10 cellular contexts compared by ENCODE assay signal in the genomic region with DNA sequence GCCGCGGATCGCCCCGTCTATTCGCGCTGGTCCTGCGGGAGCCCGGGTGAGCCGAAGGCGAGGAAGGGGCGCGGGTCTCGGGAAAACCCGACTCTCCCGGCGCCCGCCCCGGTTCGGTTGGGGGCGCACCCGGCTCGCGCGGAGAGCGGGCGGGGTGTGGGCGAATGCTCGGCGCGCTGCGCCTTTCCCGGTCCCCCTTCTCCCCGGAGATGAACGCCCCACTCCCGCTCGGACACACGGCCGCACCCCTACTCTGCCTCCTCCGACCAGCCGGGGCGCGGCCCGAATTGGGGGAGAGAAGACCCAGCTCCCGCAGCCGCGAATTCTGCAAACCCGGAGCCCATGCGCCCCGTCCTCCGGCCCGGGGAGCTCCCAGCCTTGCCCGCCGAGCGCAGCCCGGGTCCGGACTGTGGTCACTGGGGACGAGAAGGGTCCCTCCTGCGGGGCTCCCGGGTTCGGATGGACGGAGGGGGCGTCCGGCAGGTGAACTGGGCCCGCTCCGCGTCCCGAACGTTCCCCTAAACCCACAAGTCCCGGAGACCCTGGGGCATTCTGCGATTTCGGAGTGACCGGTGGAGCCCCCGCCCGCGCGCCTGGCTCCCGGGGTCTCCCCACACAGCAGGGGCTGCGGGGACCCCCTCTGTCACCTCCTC. TPM values are rescaled to one million over a fixed set of nuclear protein-coding genes. Genes with fewer than 3 reads are reported as not detected.
DNase-seq lines count a peak whose midpoint lies in the region; ATAC-seq, FAIRE-seq and TF ChIP-seq lines count a peak whose summit lies in the region.
"Had no signal": no experiment of that assay in that cellular context is flagged by ENCODE, and none has a peak within 500 bp of the region (broad histone marks: within the 10 kb centered on the region; RNA-seq: fewer than 3 reads in every experiment).

No MANE protein-coding gene starts in this region.

- no peak overlapping the region for H3K27ac Mint-ChIP-seq in activated CD4-positive, alpha-beta T cell treated with anti-CD3 and anti-CD28 coated beads for 36 hours
- no peak overlapping the region for H3K27ac Mint-ChIP-seq in activated CD4-positive, alpha-beta T cell treated with anti-CD3 and anti-CD28 coated beads, Interleukin-2, amount 10 ng/mL, durations not matched to agents 24 days and 14 days

- peaks cover 11% of the 10 kb centered on the region for H3K4me1 Mint-ChIP-seq in activated CD4-positive, alpha-beta T cell treated with anti-CD3 and anti-CD28 coated beads for 36 hours
- peaks cover 6% of the 10 kb centered on the region for H3K4me1 Mint-ChIP-seq in activated CD4-positive, alpha-beta T cell treated with anti-CD3 and anti-CD28 coated beads, Interleukin-2, amount 10 ng/mL, durations not matched to agents 24 days and 14 days

- DNase-seq in DMS 273 (lab: John Stamatoyannopoulos, UW; ENCODE audit: unreplicated experiment) (peak; percentile 43), DMS 273 treated with DMSO at 0.1 percent for 48 hours (lab: John Stamatoyannopoulos, UW) (no peak), cardiac fibroblast (ENCODE audit: low read depth in 2 of 2) (peak in 1 of 2 donors; percentile 5), HepG2 (ENCODE audit: low spot score) (no peak), smooth muscle cell (lab: John Stamatoyannopoulos, UW; ENCODE audit: unreplicated experiment) (no peak)
- no peak for DNase-seq in activated CD4-positive, alpha-beta T cell treated with anti-CD3 and anti-CD28 coated beads for 36 hours
- no peak for DNase-seq in activated CD4-positive, alpha-beta T cell treated with anti-CD3 and anti-CD28 coated beads, Interleukin-2, amount 10 ng/mL, durations not matched to agents 24 days and 14 days
- DNase-seq in activated CD8-positive, alpha-beta memory T cell treated with anti-CD3 and anti-CD28 coated beads, Interleukin-2, amount 50 U/mL, for 4 hours = no peak

- POLR2A ChIA-PET in HepG2 (lab: Yijun Ruan, JAX) = no interaction called here
- POLR2A ChIA-PET in activated CD4-positive, alpha-beta T cell treated with anti-CD3 and anti-CD28 coated beads for 36 hours (lab: Charles Lee) = interaction anchor here (0.7 kb wide), 1 partner anchor 396 kb away, joined by 4 read pairs; no protein-coding TSS in a partner anchor

- no peaks in the 10 kb centered on the region for H3F3A ChIP-seq in smooth muscle cell (ENCODE audit: low read depth)

- no peaks in the 10 kb centered on the region for H3K36me3 Mint-ChIP-seq in activated CD4-positive, alpha-beta T cell treated with anti-CD3 and anti-CD28 coated beads for 36 hours (ENCODE audit: low read depth)
- peaks cover 2% of the 10 kb centered on the region for H3K36me3 Mint-ChIP-seq in activated CD4-positive, alpha-beta T cell treated with anti-CD3 and anti-CD28 coated beads, Interleukin-2, amount 10 ng/mL, durations not matched to agents 24 days and 14 days (ENCODE audit: low read depth)

- TF ChIP-seq EP300 in HepG2 (IDR thresholded peaks at IDR 0.05; ENCODE audit: low read depth in 2 of 2, low read length in 2 of 2) (no peak), HepG2 (CRISPR knock-in tag; IDR thresholded peaks at IDR 0.05; ENCODE audit: borderline replicate concordance) (no peak)

- in situ Hi-C loops in HepG2 (cut with HindIII; ENCODE audit: extremely low pct_ligation_motif_present, low pct_unique_long_range_greater_than_20kb) = no loop called here

- H3K27ac ChIP-seq in HepG2 (ENCODE audit: extremely low read length, insufficient read depth, low read length) (no peak overlapping the region), smooth muscle cell (ENCODE audit: low read depth) (no peak overlapping the region)
- H3K27ac ChIP-seq: 22Rv1 had no signal

- no peak overlapping the region for H3K4me3 Mint-ChIP-seq in activated CD4-positive, alpha-beta T cell treated with anti-CD3 and anti-CD28 coated beads for 36 hours
- no peak overlapping the region for H3K4me3 Mint-ChIP-seq in activated CD4-positive, alpha-beta T cell treated with anti-CD3 and anti-CD28 coated beads, Interleukin-2, amount 10 ng/mL, durations not matched to agents 24 days and 14 days

- ATAC-seq in HepG2 = no peak
- ATAC-seq in activated CD4-positive, alpha-beta T cell treated with anti-CD3 and anti-CD28 coated beads for 36 hours = no peak

- H3K9me3 Mint-ChIP-seq in activated CD4-positive, alpha-beta T cell treated with anti-CD3 and anti-CD28 coated beads for 36 hours (ENCODE audit: low read depth) = no peaks in the 10 kb centered on the region
- no peaks in the 10 kb centered on the region for H3K9me3 Mint-ChIP-seq in activated CD4-positive, alpha-beta T cell treated with anti-CD3 and anti-CD28 coated beads, Interleukin-2, amount 10 ng/mL, durations not matched to agents 24 days and 14 days

- no peak overlapping the region for H2AFZ ChIP-seq in HepG2 (ENCODE audit: low read length)
- H2AFZ ChIP-seq in smooth muscle cell (ENCODE audit: low read depth) = no peak overlapping the region

- peak overlapping the region; percentile 58 to 70 for H3K4me3 ChIP-seq in cardiac fibroblast (replicated peaks in 1 of 2; ENCODE audit: low read depth in 2 of 2, low read length in 2 of 2)
- H3K4me3 ChIP-seq in HepG2 (replicated peaks in 1 of 3; ENCODE audit: insufficient read depth in 1 of 3, low read depth in 2 of 3, low read length in 3 of 3) = no peak overlapping the region; a peak in 1 of 6 replicates
- H3K4me3 ChIP-seq in smooth muscle cell = peak overlapping the region; percentile 40

- no peak for TF ChIP-seq CTCF in cardiac fibroblast (IDR thresholded peaks at IDR 0.05; ENCODE audit: low read depth, low read length)
- no peak for TF ChIP-seq CTCF in HepG2 (CRISPR knock-in tag; IDR thresholded peaks at IDR 0.05)
- no peak for TF ChIP-seq CTCF in smooth muscle cell (IDR thresholded peaks at IDR 0.05; ENCODE audit: borderline replicate concordance, insufficient read depth, poor library complexity, severe bottlenecking)

- no peaks in the 10 kb centered on the region for H3K36me3 ChIP-seq in HepG2 (replicated peaks in 1 of 2; ENCODE audit: control insufficient read depth in 1 of 2, insufficient read depth in 2 of 2, low read length in 2 of 2)
- no peaks in the 10 kb centered on the region for H3K36me3 ChIP-seq in smooth muscle cell (ENCODE audit: low read depth)

- H3K4me2 ChIP-seq in HepG2 (ENCODE audit: low read depth, low read length) (no peak overlapping the region), smooth muscle cell (peak overlapping the region; percentile 84)

- 55% methylated on average over 23 of the region's 78 CpGs for WGBS in HepG2 (ENCODE audit: low lambda C conversion rate)
- WGBS in smooth muscle cell (ENCODE audit: low lambda C conversion rate) = 4% methylated on average over 44 of the region's 78 CpGs

- CTCF ChIA-PET in HepG2 (lab: Yijun Ruan, JAX; ENCODE audit: low intra/inter-chr PET ratio, low total read pairs) = no interaction called here
- CTCF ChIA-PET in activated CD4-positive, alpha-beta T cell treated with anti-CD3 and anti-CD28 coated beads for 36 hours (lab: Charles Lee) = no interaction called here

- H3K9me3 ChIP-seq in HepG2 (ENCODE audit: low read length) = no peaks in the 10 kb centered on the region
- no peaks in the 10 kb centered on the region for H3K9me3 ChIP-seq in smooth muscle cell (replicated peaks; ENCODE audit: low read depth)

- peaks cover 30% of the 10 kb centered on the region for H3K27me3 Mint-ChIP-seq in activated CD4-positive, alpha-beta T cell treated with anti-CD3 and anti-CD28 coated beads for 36 hours
- peaks cover 36% of the 10 kb centered on the region for H3K27me3 Mint-ChIP-seq in activated CD4-positive, alpha-beta T cell treated with anti-CD3 and anti-CD28 coated beads, Interleukin-2, amount 10 ng/mL, durations not matched to agents 24 days and 14 days

- no peak for FAIRE-seq in HepG2 (lab: Jason Lieb, UNC)
- FAIRE-seq: TTC549 had no signal

- H3K27me3 ChIP-seq in HepG2 (ENCODE audit: control insufficient read depth in 1 of 2, insufficient read depth in 2 of 2, low read length in 2 of 2) (peaks cover 2 to 65% of the 10 kb centered on the region in 2 experiments; a peak in 4 of 5 replicates), smooth muscle cell (ENCODE audit: low read depth) (peaks cover 51% of the 10 kb centered on the region)

- H3K4me1 ChIP-seq in HepG2 (ENCODE audit: insufficient read depth, low read length) (peaks cover 33% of the 10 kb centered on the region), smooth muscle cell (ENCODE audit: low read depth) (peaks cover 10% of the 10 kb centered on the region)

- H3K79me2 ChIP-seq in HepG2 (ENCODE audit: insufficient read depth, low read length) (no peaks in the 10 kb centered on the region), smooth muscle cell (ENCODE audit: low read depth) (no peaks in the 10 kb centered on the region)

- BruUV-seq in HepG2 (replicated peaks; lab: Mats Ljungman, UMichigan) = no TSS peak

- TF ChIP-seq POLR2A in HepG2 (IDR thresholded peaks at IDR 0.05; ENCODE audit: insufficient read depth in 1 of 2, low read depth in 2 of 2, low read length in 2 of 2) = no peak

- H4K20me1 ChIP-seq in HepG2 (ENCODE audit: insufficient read depth, low read length) = no peaks in the 10 kb centered on the region
- H4K20me1 ChIP-seq in smooth muscle cell (ENCODE audit: low read depth) = no peaks in the 10 kb centered on the region

- TF ChIP-seq RAD21 in HepG2 (CRISPR knock-in tag; IDR thresholded peaks at IDR 0.05) = no peak

- intact Hi-C loops in HepG2 (cut with micrococcal nuclease; ENCODE audit: unreplicated experiment) = no loop called here
- intact Hi-C loops in activated CD4-positive, alpha-beta T cell treated with anti-CD3 and anti-CD28 coated beads for 36 hours (cut with DNase I, micrococcal nuclease) = loop anchor here (5.0 to 10.0 kb wide), 3 partner anchors 164 to 359 kb away; partner anchors contain the start of gene HSBP1L1 (in 1 of the 2)
- intact Hi-C loops in activated CD4-positive, alpha-beta T cell treated with anti-CD3 and anti-CD28 coated beads, Interleukin-2, amount 10 ng/mL, durations not matched to agents 24 days and 14 days (cut with micrococcal nuclease) = no loop called here

- H3K9ac ChIP-seq in HepG2 (ENCODE audit: insufficient read depth, low read depth, low read length) = no peak overlapping the region
- H3K9ac ChIP-seq in smooth muscle cell (ENCODE audit: low read depth) = no peak overlapping the region

RNA-seq across cellular contexts. Expression of gene KCNG2, which starts 0.7 kb away (rescaled TPM):
- total RNA-seq in HepG2 (2016; rRNA removed; fragmentation: Illumina TruSeq; extraction: Trizol) (not detected in 2 replicates), smooth muscle cell (not detected in 2 replicates)
- not detected in 2 replicates for total RNA-seq in HepG2 (2016; cell fraction: cytosol; rRNA removed; fragmentation: Illumina TruSeq; extraction: Trizol; ENCODE audit: low read depth)
- not detected in 2 replicates for total RNA-seq in HepG2 (2016; cell fraction: insoluble cytoplasmic fraction; rRNA removed; fragmentation: Illumina TruSeq; extraction: Trizol)
- total RNA-seq in HepG2 (2016; cell fraction: membrane; rRNA removed; fragmentation: Illumina TruSeq; extraction: Trizol) = not detected in 2 replicates
- total RNA-seq in HepG2 (2016; cell fraction: nucleus; rRNA removed; fragmentation: Illumina TruSeq; extraction: Trizol) = not detected in 2 replicates
- polyA plus RNA-seq in HepG2 (2011; rRNA removed) (not detected in 2 replicates), smooth muscle cell (0.17 and 0.34 TPM in 2 replicates)
- polyA plus RNA-seq in HepG2 (2011; cell fraction: cytosol; rRNA removed) = not detected in 2 replicates
- polyA plus RNA-seq in HepG2 (2011; cell fraction: nucleus; rRNA removed) = 0.14 TPM in 1 of 2 replicates, not detected in the other
- 0.13 and 0.20 TPM in 2 replicates for polyA plus RNA-seq in HepG2 (2012)
- not detected in 2 replicates for polyA plus RNA-seq in HepG2 (2016; cell fraction: cytosol; fragmentation: Illumina TruSeq; extraction: Trizol; ENCODE audit: low read depth)
- polyA plus RNA-seq in HepG2 (2016; cell fraction: insoluble cytoplasmic fraction; fragmentation: Illumina TruSeq; extraction: Trizol; ENCODE audit: low read depth) = not detected in 2 replicates
- polyA plus RNA-seq in HepG2 (2016; cell fraction: membrane; fragmentation: Illumina TruSeq; extraction: Trizol; ENCODE audit: low read depth) = not detected in 2 replicates
- polyA plus RNA-seq in HepG2 (2016; cell fraction: nucleus; fragmentation: Illumina TruSeq; extraction: Trizol; ENCODE audit: insufficient read depth, low read depth) = not detected in 2 replicates
- 0.16 TPM in 1 of 2 replicates, not detected in the other for polyA minus RNA-seq in HepG2 (2011; rRNA and poly(A)+ RNA removed; ENCODE audit: low replicate concordance)
- polyA minus RNA-seq in HepG2 (2011; cell fraction: cytosol; rRNA and poly(A)+ RNA removed) = not detected in 2 replicates
- not detected in 2 replicates for polyA minus RNA-seq in HepG2 (2011; cell fraction: nucleus; rRNA and poly(A)+ RNA removed)
- total RNA-seq in activated CD4-positive, alpha-beta T cell treated with anti-CD3 and anti-CD28 coated beads for 36 hours = not detected
- not detected in 2 replicates for total RNA-seq in activated CD4-positive, alpha-beta T cell treated with anti-CD3 and anti-CD28 coated beads, Interleukin-2, amount 10 ng/mL, durations not matched to agents 24 days and 14 days

Comparison
In these comparisons a context has a peak if more than half of its experiments do, and no peak if none do; other contexts are left out.
1. intact Hi-C loops: an anchor here in activated CD4-positive, alpha-beta T cell treated with anti-CD3 and anti-CD28 coated beads for 36 hours (5.0 to 10.0 kb wide); none called in HepG2 and activated CD4-positive, alpha-beta T cell treated with anti-CD3 and anti-CD28 coated beads, Interleukin-2, amount 10 ng/mL, durations not matched to agents 24 days and 14 days.
2. H3K4me3 ChIP-seq: peak in cardiac fibroblast (2 of 2) and smooth muscle cell (single experiment); none in HepG2 (0 of 3).